ENCODE assay signal across 25 cellular contexts in the genomic region with DNA sequence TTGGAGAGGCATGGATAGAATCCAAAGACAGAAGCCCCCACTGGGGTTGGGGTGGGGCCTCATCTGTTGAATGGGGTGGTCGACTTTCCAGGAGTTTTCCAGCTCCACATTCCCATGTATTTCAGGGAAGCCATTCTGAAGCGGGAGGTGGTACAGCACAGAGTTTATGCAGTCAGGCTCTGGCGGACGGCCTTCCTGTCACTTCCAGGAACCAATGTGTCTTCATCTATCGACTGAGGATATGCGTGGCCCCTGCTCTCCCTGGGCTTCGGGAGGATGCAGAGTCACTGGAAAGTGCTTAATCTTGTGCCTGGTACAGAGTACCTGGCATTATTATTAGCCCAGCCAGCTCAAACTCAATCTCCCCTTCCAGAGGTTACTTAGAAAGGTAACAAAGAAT. TPM values are rescaled to one million over a fixed set of nuclear protein-coding genes. Genes with fewer than 3 reads are reported as not detected.
DNase-seq lines count a peak whose midpoint lies in the region; ATAC-seq and TF ChIP-seq lines count a peak whose summit lies in the region.
"Had no signal": no experiment of that assay in that cellular context is flagged by ENCODE, and none has a peak within 500 bp of the region (broad histone marks: within the 10 kb centered on the region; RNA-seq: fewer than 3 reads in every experiment).

No MANE protein-coding gene starts in this region.

- H3K36me3 ChIP-seq in adipocyte (ENCODE audit: control insufficient read depth, insufficient read depth, low read length, severe bottlenecking) (peaks cover 12% of the 10 kb centered on the region), gastroesophageal sphincter (peaks cover 0 to 17% of the 10 kb centered on the region in 2 donors), skeletal muscle tissue (ENCODE audit: control insufficient read depth in 3 of 3, insufficient read depth in 3 of 3, low read length in 3 of 3) (peaks cover 0 to 4% (median 0%) of the 10 kb centered on the region in 3 donors)

- H3K9me3 Mint-ChIP-seq in mesothelial cell of epicardium = no peaks in the 10 kb centered on the region
- H3K9me3 Mint-ChIP-seq: activated B cell treated with CpG ODN at 0.5 μM for 24 hours; activated CD8-positive, alpha-beta T cell treated with anti-CD3 and anti-CD28 coated beads for 36 hours; natural killer cell had no signal

- H3K4me1 Mint-ChIP-seq in mesothelial cell of epicardium = peaks cover 17% of the 10 kb centered on the region
- H3K4me1 Mint-ChIP-seq: activated B cell treated with CpG ODN at 0.5 μM for 24 hours, CD14-positive monocyte, natural killer cell had no signal

- DNase-seq in adipocyte (ENCODE audit: low read depth) (no peak), mesothelial cell of epicardium (ENCODE audit: low spot score in 2 of 2, unreplicated experiment in 2 of 2) (no peak), NCI-H1105 (lab: John Stamatoyannopoulos, UW) (no peak), AML-193 (lab: John Stamatoyannopoulos, UW) (no peak)
- DNase-seq: activated B cell treated with CpG ODN at 0.5 μM for 24 hours; activated CD8-positive, alpha-beta T cell treated with anti-CD3 and anti-CD28 coated beads for 36 hours; activated naive CD4-positive, alpha-beta T cell treated with Interleukin-2 at 50 U/mL for 16 hours; anterior cingulate cortex; cerebellar nuclear complex; effector memory CD4-positive, alpha-beta T cell; esophagus squamous epithelium; Kasumi-1; natural killer cell; NCI-H1048; NCI-H2081 treated with DMSO at 0.1 percent for 48 hours; NCI-H446 treated with DMSO at 0.1 percent for 48 hours; Peyer's patch had no signal

- H3K4me3 Mint-ChIP-seq in mesothelial cell of epicardium = no peak overlapping the region
- H3K4me3 Mint-ChIP-seq: activated B cell treated with CpG ODN at 0.5 μM for 24 hours; activated CD8-positive, alpha-beta T cell treated with anti-CD3 and anti-CD28 coated beads for 36 hours; CD14-positive monocyte; natural killer cell had no signal

- H3K4me1 ChIP-seq in adipocyte (ENCODE audit: control insufficient read depth, insufficient read depth, low read length) (peaks cover 15% of the 10 kb centered on the region), gastroesophageal sphincter (peaks cover 0 to 40% (median 26%) of the 10 kb centered on the region in 3 donors), skeletal muscle tissue (ENCODE audit: control insufficient read depth in 3 of 3, insufficient read depth in 3 of 3, low read length in 3 of 3) (peaks cover 21 to 25% (median 22%) of the 10 kb centered on the region in 3 donors)

- H3K9ac ChIP-seq in adipocyte (ENCODE audit: low read length) (peak overlapping the region; percentile 35), skeletal muscle tissue (ENCODE audit: low read depth in 1 of 3, low read length in 3 of 3) (no peak overlapping the region)

- TF ChIP-seq EP300 in gastroesophageal sphincter (IDR thresholded peaks at IDR 0.05) = no peak

- no peak for TF ChIP-seq CTCF in gastroesophageal sphincter (IDR thresholded peaks at IDR 0.05)
- no peak for TF ChIP-seq CTCF in mesothelial cell of epicardium (IDR thresholded peaks at IDR 0.05; ENCODE audit: unreplicated experiment)

- peaks cover 18% of the 10 kb centered on the region for H3K36me3 Mint-ChIP-seq in mesothelial cell of epicardium
- H3K36me3 Mint-ChIP-seq: CD14-positive monocyte, natural killer cell had no signal

- no CpG with 5 or more reads among the region's 7 CpGs for WGBS in gastroesophageal sphincter (ENCODE audit: low coverage in 1 of 2), 2 donors

- no peak for TF ChIP-seq POLR2A in gastroesophageal sphincter (IDR thresholded peaks at IDR 0.05)

- H3K27me3 ChIP-seq in adipocyte (replicated peaks; ENCODE audit: control insufficient read depth, insufficient read depth, low read length) (no peaks in the 10 kb centered on the region), gastroesophageal sphincter (no peaks in the 10 kb centered on the region), skeletal muscle tissue (ENCODE audit: control insufficient read depth in 3 of 3, insufficient read depth in 3 of 3, low read length in 3 of 3) (no peaks in the 10 kb centered on the region)
- H3K27me3 ChIP-seq: esophagus squamous epithelium, Peyer's patch had no signal

- H3K27ac ChIP-seq in gastroesophageal sphincter = peak overlapping the region in 1 of 4 donors; percentile 42
- H3K27ac ChIP-seq in skeletal muscle tissue (ENCODE audit: low read depth, low read length) = peak overlapping the region; percentile 33
- H3K27ac ChIP-seq: esophagus squamous epithelium, SK-N-MC had no signal

- H3K27ac Mint-ChIP-seq in mesothelial cell of epicardium = peak overlapping the region; percentile 43
- H3K27ac Mint-ChIP-seq: activated B cell treated with CpG ODN at 0.5 μM for 24 hours; activated CD8-positive, alpha-beta T cell treated with anti-CD3 and anti-CD28 coated beads for 36 hours; natural killer cell; progenitor cell of endocrine pancreas had no signal

- peak overlapping the region; percentile 70 for H3K4me3 ChIP-seq in adipocyte (ENCODE audit: low read length)
- H3K4me3 ChIP-seq in gastroesophageal sphincter = peak overlapping the region in 1 of 2 donors; percentile 33
- H3K4me3 ChIP-seq in skeletal muscle tissue (ENCODE audit: low read length in 3 of 3) = peak overlapping the region; percentile 12 to 62 (median 54)
- H3K4me3 ChIP-seq: lung, SK-N-MC had no signal

- H3K27me3 Mint-ChIP-seq in mesothelial cell of epicardium (ENCODE audit: low read depth) = no peaks in the 10 kb centered on the region
- H3K27me3 Mint-ChIP-seq: activated B cell treated with CpG ODN at 0.5 μM for 24 hours; activated CD8-positive, alpha-beta T cell treated with anti-CD3 and anti-CD28 coated beads for 36 hours; progenitor cell of endocrine pancreas had no signal

- ATAC-seq in gastroesophageal sphincter (peak; percentile 14), GM21786 (IDR thresholded peaks at IDR 0.05; ENCODE audit: unreplicated experiment) (no peak), GM19328 (IDR thresholded peaks at IDR 0.05; ENCODE audit: unreplicated experiment) (no peak)
- ATAC-seq: activated CD8-positive, alpha-beta T cell treated with anti-CD3 and anti-CD28 coated beads for 36 hours; natural killer cell had no signal

- H3K9me3 ChIP-seq in adipocyte (ENCODE audit: control insufficient read depth, low read length) (no peaks in the 10 kb centered on the region), gastroesophageal sphincter (no peaks in the 10 kb centered on the region), skeletal muscle tissue (ENCODE audit: control insufficient read depth in 3 of 3, low read length in 3 of 3) (no peaks in the 10 kb centered on the region)
- H3K9me3 ChIP-seq: esophagus squamous epithelium, Peyer's patch had no signal

RNA-seq across cellular contexts. Expression of gene DOCK1, which starts 26.3 kb away (rescaled TPM):
- total RNA-seq in gastroesophageal sphincter (10 to 100 TPM; 50.8 to 59.0 (median 53.6) TPM), mesothelial cell of epicardium (70.0 to 74.8 TPM (median 70.5 TPM) in 3 replicates), skeletal muscle tissue (52.7 TPM)
- total RNA-seq: activated B cell treated with CpG ODN at 0.5 μM for 24 hours had no signal
